In the genomic region with DNA sequence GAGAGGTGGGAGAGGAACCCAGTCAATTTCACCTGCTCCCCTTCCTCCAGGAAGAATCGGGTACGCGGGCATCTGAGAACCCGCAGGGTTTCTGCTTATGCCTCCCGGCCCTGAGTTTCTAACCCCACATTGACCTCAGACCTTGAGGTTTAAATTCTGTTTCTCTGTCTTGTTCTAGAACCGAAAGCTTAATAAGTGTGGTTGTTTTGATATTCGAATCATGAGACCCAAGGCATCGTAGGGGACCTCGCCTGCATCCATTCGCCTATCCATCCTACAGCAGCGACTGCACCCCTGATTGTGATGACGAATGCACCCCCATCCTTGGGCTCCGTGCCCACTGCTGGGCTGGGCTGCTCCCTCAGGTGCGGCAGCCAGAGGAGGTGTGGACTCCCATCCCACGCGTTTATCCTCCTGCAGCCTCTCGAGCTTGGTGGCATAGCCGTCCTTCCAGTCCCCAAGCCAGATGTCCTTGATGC, we compare ENCODE assay signal across 8 cellular contexts.
DNase-seq lines count a peak whose midpoint lies in the region; ATAC-seq and TF ChIP-seq lines count a peak whose summit lies in the region.

No MANE protein-coding gene starts in this region.

- no peaks in the 10 kb centered on the region for H3K9me3 Mint-ChIP-seq in nephron

- H3K36me3 ChIP-seq in MG63: no peaks in the 10 kb centered on the region
- H3K36me3 ChIP-seq in gastroesophageal sphincter: no peaks in the 10 kb centered on the region

- no peak for DNase-seq in AG10803 (ENCODE audit: low read depth)
- no peak for DNase-seq in MG63
- DNase-seq in dorsolateral prefrontal cortex: peak in 6 of 10 donors; percentile 33 to 59 (median 44)
- DNase-seq in SW 1271 (lab: John Stamatoyannopoulos, UW): no peak

- peak overlapping the region in 1 of 3 experiments; percentile 22 for H3K27ac Mint-ChIP-seq in nephron

- TF ChIP-seq EP300 in gastroesophageal sphincter (IDR thresholded peaks at IDR 0.05): no peak

- no peak for TF ChIP-seq POLR2A in gastroesophageal sphincter (IDR thresholded peaks at IDR 0.05)

- peaks cover 39% of the 10 kb centered on the region for H3K27me3 Mint-ChIP-seq in nephron (ENCODE audit: low read depth)

- no peaks in the 10 kb centered on the region for H3K9me3 ChIP-seq in MG63
- no peaks in the 10 kb centered on the region for H3K9me3 ChIP-seq in gastroesophageal sphincter

- peak overlapping the region; percentile 53 to 61 (median 55) for H3K4me3 Mint-ChIP-seq in nephron

- H3K4me3 ChIP-seq in AG10803 (ENCODE audit: low read length) (peak overlapping the region; percentile 45), MG63 (peak overlapping the region; percentile 20; the same call in 1 of the 2 replicates), dorsolateral prefrontal cortex (peak overlapping the region in 58 of 59 donors; percentile 26 to 66 (median 52)), gastroesophageal sphincter (peak overlapping the region in 1 of 2 donors; percentile 42)

- no peaks in the 10 kb centered on the region for H3K27me3 ChIP-seq in MG63
- H3K27me3 ChIP-seq in dorsolateral prefrontal cortex: no peaks in the 10 kb centered on the region
- H3K27me3 ChIP-seq in gastroesophageal sphincter: no peaks in the 10 kb centered on the region

- no peak for ATAC-seq in HG03521 (IDR thresholded peaks at IDR 0.05; ENCODE audit: unreplicated experiment)
- ATAC-seq in HG02759 (IDR thresholded peaks at IDR 0.05; ENCODE audit: unreplicated experiment): no peak
- ATAC-seq in gastroesophageal sphincter: no peak

- peak overlapping the region in 46 of 59 donors; percentile 5 to 81 (median 52) for H3K27ac ChIP-seq in dorsolateral prefrontal cortex
- no peak overlapping the region for H3K27ac ChIP-seq in gastroesophageal sphincter

- peaks cover 0 to 27% (median 12%) of the 10 kb centered on the region in 3 donors for H3K4me1 ChIP-seq in gastroesophageal sphincter

- WGBS in gastroesophageal sphincter (ENCODE audit: low coverage in 1 of 2), 2 donors: 12 to 34% methylated on average over 5 to 11 of the region's 18 CpGs

- peaks cover 43% of the 10 kb centered on the region for H3K4me1 Mint-ChIP-seq in nephron

- intact Hi-C loops in dorsolateral prefrontal cortex (cut with DNase I): loop anchor here (5.0 kb wide), 3 partner anchors 57 to 353 kb away; partner anchors contain the start of gene IER5L (in 1 of the 2)

- TF ChIP-seq CTCF in AG10803 (conservative IDR thresholded peaks at IDR 0.05; ENCODE audit: low read length) (no peak), dorsolateral prefrontal cortex (IDR thresholded peaks at IDR 0.05 in 54 of 56, conservative IDR thresholded peaks at IDR 0.05 in 2 of 56; ENCODE audit: low read depth in 1 of 56, partially characterized antibody in 56 of 56) (no peak), nephron (IDR thresholded peaks at IDR 0.05; ENCODE audit: unreplicated experiment in 3 of 3) (no peak), gastroesophageal sphincter (IDR thresholded peaks at IDR 0.05) (no peak)

- no peaks in the 10 kb centered on the region for H3K36me3 Mint-ChIP-seq in nephron (ENCODE audit: low read depth)

Comparison
In these comparisons a context has a peak if more than half of its experiments do, and no peak if none do; other contexts are left out.
1. DNase-seq: peak in dorsolateral prefrontal cortex (6 of 10); none in AG10803 (single experiment), MG63 (single experiment) and SW 1271 (0 of 2).
2. H3K27ac ChIP-seq: peak in dorsolateral prefrontal cortex (46 of 59); none in gastroesophageal sphincter (0 of 4).